ENCODE assay signal across 6 cellular contexts in genomic region chr4:939508-939907, GRCh38. TPM values are rescaled to one million over a fixed set of nuclear protein-coding genes. Genes with fewer than 3 reads are reported as not detected.
"Had no signal": no experiment of that assay in that cellular context is flagged by ENCODE, and none has a peak within 500 bp of the region (broad histone marks: within the 10 kb centered on the region; RNA-seq: fewer than 3 reads in every experiment).

No MANE protein-coding gene starts in this region.

RNA-seq across cellular contexts. Expression of gene SLC26A1, which starts 53.7 kb away (rescaled TPM):
- total RNA-seq: PC-3, Right ventricle myocardium inferior, RPMI7951, SJCRH30, SJSA1, SK-MEL-5 had no signal
